Comparison of ENCODE assay signal across 11 cellular contexts in genomic region chr3:48565591-48566400, GRCh38. TPM values are rescaled to one million over a fixed set of nuclear protein-coding genes. Genes with fewer than 3 reads are reported as not detected.
DNase-seq lines count a peak whose midpoint lies in the region; ATAC-seq and TF ChIP-seq lines count a peak whose summit lies in the region.
"Had no signal": no experiment of that assay in that cellular context is flagged by ENCODE, and none has a peak within 500 bp of the region (broad histone marks: within the 10 kb centered on the region; RNA-seq: fewer than 3 reads in every experiment).

No MANE protein-coding gene starts in this region.

- in situ Hi-C loops in GM13976 (cut with MboI; ENCODE audit: low sequenced_read_pairs, unreplicated experiment): no loop called here

- no peak overlapping the region for H3K27ac ChIP-seq in stomach

- no peak for TF ChIP-seq EP300 in stomach (IDR thresholded peaks at IDR 0.05)

- intact Hi-C loops in stomach (cut with DNase I; ENCODE audit: low total_unique reads): no loop called here

- no peaks in the 10 kb centered on the region for H3K9me3 ChIP-seq in stomach
- H3K9me3 ChIP-seq: heart right ventricle had no signal

- no peak overlapping the region for H3K4me3 ChIP-seq in fibroblast of pulmonary artery (replicated peaks; ENCODE audit: low read depth, low read length)
- no peak overlapping the region for H3K4me3 ChIP-seq in stomach
- H3K4me3 ChIP-seq: heart right ventricle had no signal

- DNase-seq in AG08395 (ENCODE audit: low spot score) (peak; percentile 90), HCEC 1CT (peak; percentile 67), T1000 (lab: John Stamatoyannopoulos, UW) (peak; percentile 58), fibroblast of pulmonary artery (ENCODE audit: low read depth) (peak; percentile 64), NCI-H82 (lab: John Stamatoyannopoulos, UW) (no peak), stomach (no peak), GM13976 (ENCODE audit: low spot score) (no peak)
- DNase-seq: heart right ventricle, NCI-H1930 had no signal

- peaks cover 7 to 20% (median 8%) of the 10 kb centered on the region in 4 donors for H3K4me1 ChIP-seq in stomach

- TF ChIP-seq CTCF in fibroblast of pulmonary artery (IDR thresholded peaks at IDR 0.05; ENCODE audit: low read length, missing control alignments) (no peak), stomach (IDR thresholded peaks at IDR 0.05) (no peak), GM13976 (IDR thresholded peaks at IDR 0.05; ENCODE audit: borderline replicate concordance, control extremely low read depth, extremely low read depth, insufficient read depth, missing control alignments) (no peak)

- no peaks in the 10 kb centered on the region for H3K36me3 ChIP-seq in stomach

- no peak for TF ChIP-seq POLR2A in stomach (IDR thresholded peaks at IDR 0.05)

- no peak for ATAC-seq in GM18861 (IDR thresholded peaks at IDR 0.05; ENCODE audit: unreplicated experiment)

- 49 to 67% (median 65%) methylated on average over 7 of the region's 7 CpGs for WGBS in stomach, 5 donors

- H3K27me3 ChIP-seq in stomach: no peaks in the 10 kb centered on the region
- H3K27me3 ChIP-seq: heart right ventricle had no signal

RNA-seq across cellular contexts. Expression of gene UCN2, which starts 2.2 kb away (rescaled TPM):
- total RNA-seq in stomach: under 1 TPM in 2 of 5 donors, not detected in 3; 0.37 to 0.58 TPM
- polyA plus RNA-seq in stomach: 1 to 10 TPM in 1 of 3 donors, under 1 TPM in 1, not detected in 1; 0.31 to 3.3 TPM
- total RNA-seq: temporal lobe had no signal

RNA-seq across cellular contexts. Expression of gene PFKFB4, which starts 9.2 kb away (rescaled TPM):
- total RNA-seq in stomach: 1 to 10 TPM in 4 of 5 donors, not detected in 1; 1.0 to 9.6 (median 3.0) TPM
- 1 to 10 TPM in 2 of 3 donors, under 1 TPM in 1; 0.61 to 3.2 (median 1.5) TPM for polyA plus RNA-seq in stomach

RNA-seq across cellular contexts. Expression of gene COL7A1, which starts 29.3 kb away (rescaled TPM):
- total RNA-seq in stomach: 10 to 100 TPM in 2 of 5 donors, 1 to 10 TPM in 3; 1.8 to 75.3 (median 7.6) TPM
- polyA plus RNA-seq in stomach: 100 to 1,000 TPM in 1 of 3 donors, 1 to 10 TPM in 2; 6.3 to 123 (median 7.7) TPM

RNA-seq across cellular contexts. Expression of gene UQCRC1, which starts 43.6 kb away (rescaled TPM):
- total RNA-seq in stomach: 100 to 1,000 TPM; 178 to 568 (median 259) TPM
- polyA plus RNA-seq in stomach: 100 to 1,000 TPM; 218 to 347 (median 295) TPM

RNA-seq across cellular contexts. Expression of gene TMEM89, which starts 55.8 kb away (rescaled TPM):
- total RNA-seq in stomach: not detected
- polyA plus RNA-seq in stomach: under 1 TPM in 1 of 3 donors, not detected in 2; 0.62 TPM
- total RNA-seq: heart right ventricle, temporal lobe had no signal
- polyA plus RNA-seq: heart right ventricle had no signal

Comparison
In these comparisons a context has a peak if more than half of its experiments do, and no peak if none do; other contexts are left out.
1. DNase-seq: peak in AG08395 (single experiment), HCEC 1CT (single experiment), T1000 (single experiment) and fibroblast of pulmonary artery (single experiment); none in NCI-H82 (single experiment), stomach (single experiment) and GM13976 (single experiment).